11 cellular contexts compared by ENCODE assay signal in the genomic region with DNA sequence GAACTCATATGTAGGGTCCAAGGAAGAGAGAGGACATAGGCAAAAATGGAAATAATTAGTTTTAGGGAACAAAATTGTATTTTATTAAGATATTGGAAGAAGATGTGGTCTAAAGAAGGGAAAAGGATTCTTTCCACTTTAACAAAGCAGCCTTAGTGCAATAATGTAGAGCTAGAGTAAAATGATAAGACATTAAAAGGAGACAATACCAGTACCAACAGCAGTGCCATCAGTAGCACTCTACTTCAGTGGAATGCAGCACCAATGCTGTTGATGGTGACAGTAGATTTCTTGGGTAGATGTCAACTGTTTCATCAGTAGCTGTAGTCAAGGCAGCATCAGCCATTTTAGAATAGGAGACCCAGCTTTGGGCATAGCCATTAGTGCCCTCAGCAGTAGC.
"Had no signal": no experiment of that assay in that cellular context is flagged by ENCODE, and none has a peak within 500 bp of the region (broad histone marks: within the 10 kb centered on the region; RNA-seq: fewer than 3 reads in every experiment).

No MANE protein-coding gene starts in this region.

- H3K9ac ChIP-seq: GM23248 had no signal

- FAIRE-seq: H1, H54 had no signal

- DNase-seq: GM23248, GOT3, H7, H9, HCEC 1CT, HFFc6 had no signal

- H2AFZ ChIP-seq: GM23248, GM23338 had no signal

- H3K4me1 ChIP-seq: HAP-1 had no signal

- H3K4me2 ChIP-seq: GM23338 had no signal

- ATAC-seq: GM23338, HCT116 had no signal

- H3K27ac ChIP-seq: GM23248 had no signal

- H3K4me3 ChIP-seq: GM23248, GM23338, HAP-1 had no signal
